Comparison of ENCODE assay signal across 1 cellular context in the genomic region with DNA sequence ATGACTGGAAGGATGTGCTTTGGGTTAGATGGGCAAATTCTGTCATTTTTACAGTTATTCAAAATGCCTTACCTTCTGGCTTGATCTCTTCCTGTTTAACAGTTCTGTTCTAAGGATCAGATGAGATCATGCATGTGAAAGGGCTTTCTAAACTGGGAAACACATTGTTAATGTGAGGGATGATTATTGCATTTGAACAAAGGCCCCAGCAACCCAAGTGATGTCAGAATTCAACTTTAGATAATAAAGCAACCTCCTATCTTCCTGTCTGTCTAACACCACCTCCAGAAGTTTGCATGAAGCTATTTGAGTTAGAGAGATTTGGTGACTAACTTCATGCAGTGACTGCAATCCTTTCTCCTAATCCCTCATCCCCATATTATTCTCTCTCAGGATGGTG.
TF ChIP-seq lines count a peak whose summit lies in the region.

No MANE protein-coding gene starts in this region.

TF ChIP-seq in GM23338, 12 proteins besides CTCF, POLR2A, EP300 and RAD21 (continued from another document):
- TF ChIP-seq, protein P1, sequence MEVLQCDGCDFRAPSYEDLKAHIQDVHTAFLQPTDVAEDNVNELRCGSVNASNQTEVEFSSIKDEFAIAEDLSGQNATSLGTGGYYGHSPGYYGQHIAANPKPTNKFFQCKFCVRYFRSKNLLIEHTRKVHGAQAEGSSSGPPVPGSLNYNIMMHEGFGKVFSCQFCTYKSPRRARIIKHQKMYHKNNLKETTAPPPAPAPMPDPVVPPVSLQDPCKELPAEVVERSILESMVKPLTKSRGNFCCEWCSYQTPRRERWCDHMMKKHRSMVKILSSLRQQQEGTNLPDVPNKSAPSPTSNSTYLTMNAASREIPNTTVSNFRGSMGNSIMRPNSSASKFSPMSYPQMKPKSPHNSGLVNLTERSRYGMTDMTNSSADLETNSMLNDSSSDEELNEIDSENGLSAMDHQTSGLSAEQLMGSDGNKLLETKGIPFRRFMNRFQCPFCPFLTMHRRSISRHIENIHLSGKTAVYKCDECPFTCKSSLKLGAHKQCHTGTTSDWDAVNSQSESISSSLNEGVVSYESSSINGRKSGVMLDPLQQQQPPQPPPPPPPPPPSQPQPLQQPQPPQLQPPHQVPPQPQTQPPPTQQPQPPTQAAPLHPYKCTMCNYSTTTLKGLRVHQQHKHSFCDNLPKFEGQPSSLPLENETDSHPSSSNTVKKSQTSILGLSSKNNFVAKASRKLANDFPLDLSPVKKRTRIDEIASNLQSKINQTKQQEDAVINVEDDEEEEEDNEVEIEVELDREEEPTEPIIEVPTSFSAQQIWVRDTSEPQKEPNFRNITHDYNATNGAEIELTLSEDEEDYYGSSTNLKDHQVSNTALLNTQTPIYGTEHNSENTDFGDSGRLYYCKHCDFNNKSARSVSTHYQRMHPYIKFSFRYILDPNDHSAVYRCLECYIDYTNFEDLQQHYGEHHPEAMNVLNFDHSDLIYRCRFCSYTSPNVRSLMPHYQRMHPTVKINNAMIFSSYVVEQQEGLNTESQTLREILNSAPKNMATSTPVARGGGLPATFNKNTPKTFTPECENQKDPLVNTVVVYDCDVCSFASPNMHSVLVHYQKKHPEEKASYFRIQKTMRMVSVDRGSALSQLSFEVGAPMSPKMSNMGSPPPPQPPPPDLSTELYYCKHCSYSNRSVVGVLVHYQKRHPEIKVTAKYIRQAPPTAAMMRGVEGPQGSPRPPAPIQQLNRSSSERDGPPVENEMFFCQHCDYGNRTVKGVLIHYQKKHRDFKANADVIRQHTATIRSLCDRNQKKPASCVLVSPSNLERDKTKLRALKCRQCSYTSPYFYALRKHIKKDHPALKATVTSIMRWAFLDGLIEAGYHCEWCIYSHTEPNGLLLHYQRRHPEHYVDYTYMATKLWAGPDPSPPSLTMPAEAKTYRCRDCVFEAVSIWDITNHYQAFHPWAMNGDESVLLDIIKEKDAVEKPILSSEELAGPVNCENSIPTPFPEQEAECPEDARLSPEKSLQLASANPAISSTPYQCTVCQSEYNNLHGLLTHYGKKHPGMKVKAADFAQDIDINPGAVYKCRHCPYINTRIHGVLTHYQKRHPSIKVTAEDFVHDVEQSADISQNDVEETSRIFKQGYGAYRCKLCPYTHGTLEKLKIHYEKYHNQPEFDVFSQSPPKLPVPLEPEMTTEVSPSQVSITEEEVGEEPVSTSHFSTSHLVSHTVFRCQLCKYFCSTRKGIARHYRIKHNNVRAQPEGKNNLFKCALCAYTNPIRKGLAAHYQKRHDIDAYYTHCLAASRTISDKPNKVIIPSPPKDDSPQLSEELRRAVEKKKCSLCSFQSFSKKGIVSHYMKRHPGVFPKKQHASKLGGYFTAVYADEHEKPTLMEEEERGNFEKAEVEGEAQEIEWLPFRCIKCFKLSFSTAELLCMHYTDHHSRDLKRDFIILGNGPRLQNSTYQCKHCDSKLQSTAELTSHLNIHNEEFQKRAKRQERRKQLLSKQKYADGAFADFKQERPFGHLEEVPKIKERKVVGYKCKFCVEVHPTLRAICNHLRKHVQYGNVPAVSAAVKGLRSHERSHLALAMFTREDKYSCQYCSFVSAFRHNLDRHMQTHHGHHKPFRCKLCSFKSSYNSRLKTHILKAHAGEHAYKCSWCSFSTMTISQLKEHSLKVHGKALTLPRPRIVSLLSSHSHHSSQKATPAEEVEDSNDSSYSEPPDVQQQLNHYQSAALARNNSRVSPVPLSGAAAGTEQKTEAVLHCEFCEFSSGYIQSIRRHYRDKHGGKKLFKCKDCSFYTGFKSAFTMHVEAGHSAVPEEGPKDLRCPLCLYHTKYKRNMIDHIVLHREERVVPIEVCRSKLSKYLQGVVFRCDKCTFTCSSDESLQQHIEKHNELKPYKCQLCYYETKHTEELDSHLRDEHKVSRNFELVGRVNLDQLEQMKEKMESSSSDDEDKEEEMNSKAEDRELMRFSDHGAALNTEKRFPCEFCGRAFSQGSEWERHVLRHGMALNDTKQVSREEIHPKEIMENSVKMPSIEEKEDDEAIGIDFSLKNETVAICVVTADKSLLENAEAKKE (CRISPR knock-in tag; IDR thresholded peaks at IDR 0.05) = no peak
- TF ChIP-seq STAT1 (IDR thresholded peaks at IDR 0.05; ENCODE audit: unreplicated experiment) (no peak), NANOG (IDR thresholded peaks at IDR 0.05; ENCODE audit: borderline replicate concordance) (no peak), ZNF114 (CRISPR knock-in tag; IDR thresholded peaks at IDR 0.05) (no peak), CREB1 (CRISPR knock-in tag; IDR thresholded peaks at IDR 0.05; ENCODE audit: low read depth) (no peak), ZNF331 (CRISPR knock-in tag; IDR thresholded peaks at IDR 0.05; ENCODE audit: low read depth) (no peak), POLR2AphosphoS5 (IDR thresholded peaks at IDR 0.05; ENCODE audit: low read depth) (no peak), EZH2phosphoT487 (IDR thresholded peaks at IDR 0.05; ENCODE audit: unreplicated experiment) (no peak), JUNB (IDR thresholded peaks at IDR 0.05; ENCODE audit: unreplicated experiment) (no peak), EZH2 (IDR thresholded peaks at IDR 0.05; ENCODE audit: low read depth, unreplicated experiment) (no peak)
- TF ChIP-seq, protein P2, sequence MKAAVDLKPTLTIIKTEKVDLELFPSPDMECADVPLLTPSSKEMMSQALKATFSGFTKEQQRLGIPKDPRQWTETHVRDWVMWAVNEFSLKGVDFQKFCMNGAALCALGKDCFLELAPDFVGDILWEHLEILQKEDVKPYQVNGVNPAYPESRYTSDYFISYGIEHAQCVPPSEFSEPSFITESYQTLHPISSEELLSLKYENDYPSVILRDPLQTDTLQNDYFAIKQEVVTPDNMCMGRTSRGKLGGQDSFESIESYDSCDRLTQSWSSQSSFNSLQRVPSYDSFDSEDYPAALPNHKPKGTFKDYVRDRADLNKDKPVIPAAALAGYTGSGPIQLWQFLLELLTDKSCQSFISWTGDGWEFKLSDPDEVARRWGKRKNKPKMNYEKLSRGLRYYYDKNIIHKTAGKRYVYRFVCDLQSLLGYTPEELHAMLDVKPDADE (IDR thresholded peaks at IDR 0.05) = no peak
